ENCODE assay signal across 1 cellular context in genomic region chr19:9835507-9835949, GRCh38.
TF ChIP-seq lines count a peak whose summit lies in the region.

No MANE protein-coding gene starts in this region.

TF ChIP-seq in HepG2, 621 proteins besides CTCF, POLR2A, EP300 and RAD21 (continues in another document):
- TF ChIP-seq ZBTB37 (CRISPR knock-in tag; IDR thresholded peaks at IDR 0.05) (no peak), ZFP37 (CRISPR knock-in tag; IDR thresholded peaks at IDR 0.05; ENCODE audit: borderline replicate concordance) (no peak), ZNF737 (CRISPR knock-in tag; IDR thresholded peaks at IDR 0.05; ENCODE audit: borderline replicate concordance) (no peak), GABPB1 (CRISPR knock-in tag; IDR thresholded peaks at IDR 0.05) (no peak), ZSCAN25 (CRISPR knock-in tag; IDR thresholded peaks at IDR 0.05) (0 out of 2 replicates have a peak, but pooled peaks have one; percentile 0), ZNF780A (CRISPR knock-in tag; IDR thresholded peaks at IDR 0.05) (no peak), SIN3A (IDR thresholded peaks at IDR 0.05; ENCODE audit: borderline replicate concordance, low read depth, low read length) (peak; percentile 30; the same call in 1 of the 2 replicates), ZNF230 (CRISPR knock-in tag; IDR thresholded peaks at IDR 0.05) (0 out of 2 replicates have a peak, but pooled peaks have one; percentile 62), NONO (IDR thresholded peaks at IDR 0.05) (no peak), NONO (CRISPR knock-in tag; conservative IDR thresholded peaks at IDR 0.05) (no peak), MTF2 (CRISPR knock-in tag; IDR thresholded peaks at IDR 0.05; ENCODE audit: borderline replicate concordance) (no peak), ZNF776 (CRISPR knock-in tag; IDR thresholded peaks at IDR 0.05) (no peak), ZNF720 (CRISPR knock-in tag; IDR thresholded peaks at IDR 0.05) (no peak), PATZ1 (CRISPR knock-in tag; IDR thresholded peaks at IDR 0.05) (no peak), ZNF639 (CRISPR knock-in tag; conservative IDR thresholded peaks at IDR 0.05) (no peak), POGK (CRISPR knock-in tag; conservative IDR thresholded peaks at IDR 0.05) (no peak), SMC3 (IDR thresholded peaks at IDR 0.05; ENCODE audit: low read length) (no peak), CBX1 (IDR thresholded peaks at IDR 0.05; ENCODE audit: low read depth) (no peak), POLR2AphosphoS5 (IDR thresholded peaks at IDR 0.05; ENCODE audit: low read depth, low read length) (no peak), SRF (IDR thresholded peaks at IDR 0.05; ENCODE audit: low read depth, low read length) (no peak), HNF1A (IDR thresholded peaks at IDR 0.05; ENCODE audit: low read depth) (no peak), HNF1A (CRISPR knock-in tag; IDR thresholded peaks at IDR 0.05; ENCODE audit: borderline replicate concordance) (no peak; the same call in 1 of the 2 replicates), IKZF1 (IDR thresholded peaks at IDR 0.05) (no peak), ZNF292 (CRISPR knock-in tag; IDR thresholded peaks at IDR 0.05; ENCODE audit: borderline replicate concordance, low read depth) (no peak), GTF2F1 (IDR thresholded peaks at IDR 0.05; ENCODE audit: low read length) (no peak), XRCC5 (optimal IDR thresholded peaks at IDR 0.05; ENCODE audit: low read length) (no peak), ZNF337 (CRISPR knock-in tag; IDR thresholded peaks at IDR 0.05; ENCODE audit: borderline replicate concordance, low read depth) (no peak), ZSCAN22 (CRISPR knock-in tag; IDR thresholded peaks at IDR 0.05) (no peak), ZBED4 (CRISPR knock-in tag; IDR thresholded peaks at IDR 0.05; ENCODE audit: borderline replicate concordance) (no peak), PTBP1 (IDR thresholded peaks at IDR 0.05; ENCODE audit: low read depth, low read length, poor library complexity, severe bottlenecking) (no peak), NPAS2 (CRISPR knock-in tag; IDR thresholded peaks at IDR 0.05; ENCODE audit: borderline replicate concordance) (no peak), ZNF34 (CRISPR knock-in tag; IDR thresholded peaks at IDR 0.05; ENCODE audit: borderline replicate concordance) (0 out of 2 replicates have a peak, but pooled peaks have one; percentile 3), ZNF343 (CRISPR knock-in tag; IDR thresholded peaks at IDR 0.05) (0 out of 2 replicates have a peak, but pooled peaks have one; percentile 37), BRD4 (CRISPR knock-in tag; IDR thresholded peaks at IDR 0.05) (no peak), HMGXB4 (CRISPR knock-in tag; IDR thresholded peaks at IDR 0.05; ENCODE audit: borderline replicate concordance in 1 of 2, low read depth in 1 of 2) (peak in 1 of 2 experiments; percentile 66; a peak in 1 of 4 replicates), DPF2 (CRISPR knock-in tag; IDR thresholded peaks at IDR 0.05; ENCODE audit: borderline replicate concordance, low read depth) (no peak), MAX (IDR thresholded peaks at IDR 0.05) (0 out of 2 replicates have a peak, but pooled peaks have one; percentile 13), ZNF574 (CRISPR knock-in tag; IDR thresholded peaks at IDR 0.05) (no peak), DMAP1 (CRISPR knock-in tag; IDR thresholded peaks at IDR 0.05) (0 out of 2 replicates have a peak, but pooled peaks have one; percentile 6), SP2 (CRISPR knock-in tag; IDR thresholded peaks at IDR 0.05) (no peak), HDAC1 (CRISPR knock-in tag; IDR thresholded peaks at IDR 0.05) (no peak)
